ENCODE assay signal across 14 cellular contexts in genomic region chr2:96899084-96899735, GRCh38. TPM values are rescaled to one million over a fixed set of nuclear protein-coding genes. Genes with fewer than 3 reads are reported as not detected.
DNase-seq lines count a peak whose midpoint lies in the region; ATAC-seq and TF ChIP-seq lines count a peak whose summit lies in the region.
"Had no signal": no experiment of that assay in that cellular context is flagged by ENCODE, and none has a peak within 500 bp of the region (broad histone marks: within the 10 kb centered on the region; RNA-seq: fewer than 3 reads in every experiment).

No MANE protein-coding gene starts in this region.

- H3K9me2 ChIP-seq in PC-9 (ENCODE audit: insufficient read depth), result no peaks in the 10 kb centered on the region

- BruUV-seq in PC-9 (replicated peaks; lab: Mats Ljungman, UMichigan), result no TSS peak

- DNase-seq in GOT3 (lab: John Stamatoyannopoulos, UW) (peak; percentile 33), PC-9 (no peak), gastrocnemius medialis (peak; percentile 33 to 71)
- DNase-seq in naive thymus-derived CD8-positive, alpha-beta T cell, result no peak
- DNase-seq in activated CD4-positive, CD25-positive, alpha-beta regulatory T cell (lab: John Stamatoyannopoulos, UW), result no peak
- DNase-seq: activated CD4-positive, alpha-beta T cell treated with anti-CD3 and anti-CD28 coated beads for 4 hours; activated T-cell treated with anti-CD3 and anti-CD28 coated beads, Interleukin-2, amount 50 U/mL, for 72 hours; glutamatergic neuron; left cardiac atrium; naive B cell; NCI-H1436; NCI-H446 treated with DMSO at 0.1 percent for 48 hours had no signal

- H3K27ac ChIP-seq in PC-9 (no peak overlapping the region), gastrocnemius medialis (peak overlapping the region in 2 of 4 donors; percentile 53 to 57)

- CTCF ChIA-PET in PC-9 (lab: Charles Lee), result interaction anchor here (1.5 kb wide), 1 partner anchor 12 kb away, joined by 3 read pairs; no protein-coding TSS in a partner anchor

- H3K4me1 Mint-ChIP-seq in naive thymus-derived CD8-positive, alpha-beta T cell, result peaks cover 31 to 58% (median 37%) of the 10 kb centered on the region in 4 donors

- H3K4me1 ChIP-seq in PC-9 (replicated peaks; ENCODE audit: insufficient read depth), result peaks cover 51% of the 10 kb centered on the region
- peaks cover 10 to 20% of the 10 kb centered on the region in 2 donors for H3K4me1 ChIP-seq in gastrocnemius medialis

- no peak for TF ChIP-seq POLR2A in gastrocnemius medialis (IDR thresholded peaks at IDR 0.05)

- H3K27me3 ChIP-seq in PC-9 (ENCODE audit: insufficient read depth, low read depth) (no peaks in the 10 kb centered on the region), gastrocnemius medialis (no peaks in the 10 kb centered on the region)

- peaks cover 34% of the 10 kb centered on the region for H3F3A ChIP-seq in PC-9 (ENCODE audit: insufficient read depth, low read depth)

- H3K4me3 Mint-ChIP-seq in naive thymus-derived CD8-positive, alpha-beta T cell, result no peak overlapping the region
- H3K4me3 Mint-ChIP-seq: activated T-cell treated with anti-CD3 and anti-CD28 coated beads, Interleukin-2, amount 50 U/mL, for 72 hours; naive B cell had no signal

- H3K36me3 ChIP-seq in PC-9 (ENCODE audit: low read depth) (no peaks in the 10 kb centered on the region), gastrocnemius medialis (no peaks in the 10 kb centered on the region)

- H3K27ac Mint-ChIP-seq in naive thymus-derived CD8-positive, alpha-beta T cell, result peak overlapping the region in 3 of 10 donors; percentile 18 to 79 (median 21)
- H3K27ac Mint-ChIP-seq: activated T-cell treated with anti-CD3 and anti-CD28 coated beads, Interleukin-2, amount 50 U/mL, for 72 hours had no signal

- H3K9me3 Mint-ChIP-seq in naive thymus-derived CD8-positive, alpha-beta T cell, result no peaks in the 10 kb centered on the region
- H3K9me3 Mint-ChIP-seq: activated T-cell treated with anti-CD3 and anti-CD28 coated beads, Interleukin-2, amount 50 U/mL, for 72 hours; naive B cell had no signal

- intact Hi-C loops in PC-9 (cut with micrococcal nuclease; ENCODE audit: unreplicated experiment) (loop anchor here (5.0 kb wide), 2 partner anchors 33 to 42 kb away; partner anchors contain the start of gene ANKRD39), gastrocnemius medialis (cut with DNase I; ENCODE audit: low total_unique reads) (no loop called here)

- peak overlapping the region; percentile 26; the same call in 1 of the 2 replicates for H3K4me2 ChIP-seq in PC-9

- no peaks in the 10 kb centered on the region for H3K36me3 Mint-ChIP-seq in naive thymus-derived CD8-positive, alpha-beta T cell
- H3K36me3 Mint-ChIP-seq: naive B cell had no signal

- H3K79me2 ChIP-seq in PC-9 (ENCODE audit: low read depth), result no peaks in the 10 kb centered on the region

- no peak overlapping the region for H2AFZ ChIP-seq in PC-9

- POLR2A ChIA-PET in PC-9 (lab: Charles Lee; ENCODE audit: unreplicated experiment), result interaction anchor here (0.5 kb wide), 1 partner anchor 41 kb away, joined by 3 read pairs; the partner anchor contains the start of gene ANKRD39
- POLR2A ChIA-PET in naive thymus-derived CD8-positive, alpha-beta T cell (lab: Charles Lee), result interaction anchor here (0.7 to 1.9 kb wide), 7 partner anchors 12 to 41 kb away, joined by 3 to 11 read pairs (median 5); no protein-coding TSS in a partner anchor

- TF ChIP-seq CTCF in PC-9 (conservative IDR thresholded peaks at IDR 0.05) (no peak), gastrocnemius medialis (IDR thresholded peaks at IDR 0.05 in 4 of 5, conservative IDR thresholded peaks at IDR 0.05 in 1 of 5) (no peak)

- ATAC-seq in esophagus mucosa (peak; percentile 75), gastrocnemius medialis (peak; percentile 74 to 77), GM21390 (IDR thresholded peaks at IDR 0.05; ENCODE audit: unreplicated experiment) (no peak)
- no peak for ATAC-seq in naive thymus-derived CD8-positive, alpha-beta T cell

- H3K9me3 ChIP-seq in PC-9 (ENCODE audit: insufficient read depth, low read depth), result no peaks in the 10 kb centered on the region
- H3K9me3 ChIP-seq in gastrocnemius medialis, result no peaks in the 10 kb centered on the region

- in situ Hi-C loops in gastrocnemius medialis (cut with MboI; ENCODE audit: low sequenced_read_pairs in 4 of 4), result no loop called here

- H3K4me3 ChIP-seq in PC-9, result no peak overlapping the region
- H3K4me3 ChIP-seq in gastrocnemius medialis, result no peak overlapping the region

- H4K20me1 ChIP-seq in PC-9 (ENCODE audit: insufficient read depth), result no peaks in the 10 kb centered on the region

- no peaks in the 10 kb centered on the region for H3K27me3 Mint-ChIP-seq in naive thymus-derived CD8-positive, alpha-beta T cell

RNA-seq across cellular contexts. Expression of gene SEMA4C, which starts 29.3 kb away (rescaled TPM):
- total RNA-seq in PC-9 (2021) (52.8 and 60.5 TPM in 2 replicates), esophagus mucosa (14.9 TPM), gastrocnemius medialis (1 to 10 TPM; 3.2 to 8.6 (median 6.5) TPM)
- total RNA-seq in naive thymus-derived CD8-positive, alpha-beta T cell, result 10 to 100 TPM; 35.6 to 38.6 TPM
- polyA plus RNA-seq in naive thymus-derived CD8-positive, alpha-beta T cell, result 1 to 10 TPM; 1.9 to 2.8 (median 2.2) TPM

RNA-seq across cellular contexts. Expression of gene ANKRD39, which starts 41.4 kb away (rescaled TPM):
- 19.0 and 23.2 TPM in 2 replicates for total RNA-seq in PC-9 (2021)
- 7.8 TPM for total RNA-seq in esophagus mucosa
- 10 to 100 TPM; 25.8 to 50.6 (median 43.8) TPM for total RNA-seq in gastrocnemius medialis
- 10 to 100 TPM; 13.5 to 14.2 TPM for total RNA-seq in naive thymus-derived CD8-positive, alpha-beta T cell
- polyA plus RNA-seq in naive thymus-derived CD8-positive, alpha-beta T cell, result 10 to 100 TPM; 12.2 to 18.7 (median 16.2) TPM

RNA-seq across cellular contexts. Expression of gene ANKRD23, which starts 55.4 kb away (rescaled TPM):
- total RNA-seq in PC-9 (2021) (6.0 and 8.9 TPM in 2 replicates), esophagus mucosa (1.8 TPM), gastrocnemius medialis (1,000 to 10,000 TPM in 2 of 4 donors, 100 to 1,000 TPM in 2; 642 to 1,565 (median 923) TPM)
- total RNA-seq in naive thymus-derived CD8-positive, alpha-beta T cell, result 10 to 100 TPM; 13.1 to 16.2 TPM
- polyA plus RNA-seq in naive thymus-derived CD8-positive, alpha-beta T cell, result under 1 TPM; 0.15 to 0.57 (median 0.27) TPM

Comparison
In these comparisons a context has a peak if more than half of its experiments do, and no peak if none do; other contexts are left out.
1. DNase-seq: peak in GOT3 (single experiment) and gastrocnemius medialis (2 of 2); none in PC-9 (0 of 2), naive thymus-derived CD8-positive, alpha-beta T cell (0 of 10) and activated CD4-positive, CD25-positive, alpha-beta regulatory T cell (0 of 4).
2. ATAC-seq: peak in esophagus mucosa (single experiment) and gastrocnemius medialis (2 of 2); none in naive thymus-derived CD8-positive, alpha-beta T cell (0 of 2) and GM21390 (single experiment).
3. RNA of gene ANKRD23, which starts 55.4 kb away (total RNA-seq): 642 to 1,565 TPM in gastrocnemius medialis; 13.1 to 16.2 TPM in naive thymus-derived CD8-positive, alpha-beta T cell, 6.0 to 8.9 TPM in PC-9 and 1.8 TPM in esophagus mucosa (single experiment); every median in the first group is over 10 times any median in the second.